ENCODE assay signal across 11 cellular contexts in genomic region chr15:78302579-78302978, GRCh38. TPM values are rescaled to one million over a fixed set of nuclear protein-coding genes. Genes with fewer than 3 reads are reported as not detected.
DNase-seq lines count a peak whose midpoint lies in the region; ATAC-seq and TF ChIP-seq lines count a peak whose summit lies in the region.
"Had no signal": no experiment of that assay in that cellular context is flagged by ENCODE, and none has a peak within 500 bp of the region (broad histone marks: within the 10 kb centered on the region; RNA-seq: fewer than 3 reads in every experiment).

No MANE protein-coding gene starts in this region.

- no peaks in the 10 kb centered on the region for H3K9me2 ChIP-seq in SK-N-SH

- H3K4me1 Mint-ChIP-seq in T-helper 2 cell treated with Interferon-gamma antibody and Interleukin-4, amounts not matched to agents 5 μg/mL and 100 μg/mL, for 36 hours (ENCODE audit: low read depth) = peaks cover 27% of the 10 kb centered on the region

- H3K27me3 Mint-ChIP-seq in T-helper 2 cell treated with Interferon-gamma antibody and Interleukin-4, amounts not matched to agents 5 μg/mL and 100 μg/mL, for 36 hours (ENCODE audit: low read depth) = peaks cover 7% of the 10 kb centered on the region

- H3K36me3 Mint-ChIP-seq in T-helper 2 cell treated with Interferon-gamma antibody and Interleukin-4, amounts not matched to agents 5 μg/mL and 100 μg/mL, for 36 hours (ENCODE audit: low read depth) = no peaks in the 10 kb centered on the region

- H3K4me3 Mint-ChIP-seq in T-helper 2 cell treated with Interferon-gamma antibody and Interleukin-4, amounts not matched to agents 5 μg/mL and 100 μg/mL, for 36 hours = no peak overlapping the region

- peak overlapping the region; percentile 16; the same call in 1 of the 2 replicates for H3K9ac ChIP-seq in SK-N-SH

- H3K9me3 ChIP-seq in SK-N-SH (no peaks in the 10 kb centered on the region), tibial nerve (no peaks in the 10 kb centered on the region), upper lobe of right lung (no peaks in the 10 kb centered on the region)
- H3K9me3 ChIP-seq: esophagus muscularis mucosa had no signal

- no peaks in the 10 kb centered on the region for H4K20me1 ChIP-seq in SK-N-SH (ENCODE audit: insufficient read depth)

- no peaks in the 10 kb centered on the region for H3K27me3 ChIP-seq in SK-N-SH (ENCODE audit: insufficient read depth)
- H3K27me3 ChIP-seq in tibial nerve = peaks cover 0 to 6% of the 10 kb centered on the region in 2 donors
- H3K27me3 ChIP-seq in upper lobe of right lung = peaks cover 22% of the 10 kb centered on the region

- CTCF ChIA-PET in SK-N-SH (lab: Yijun Ruan, JAX) = interaction anchor here (31.8 kb wide), 1 partner anchor 106 kb away, joined by 772 read pairs; no protein-coding TSS in a partner anchor

- TF ChIP-seq EP300 in SK-N-SH (IDR thresholded peaks at IDR 0.05; ENCODE audit: borderline replicate concordance in 1 of 2, low read depth in 1 of 2, low read length in 1 of 2) = peak in 1 of 2 experiments; percentile 81; a peak in 2 of 4 replicates
- no peak for TF ChIP-seq EP300 in tibial nerve (IDR thresholded peaks at IDR 0.05)

- DNase-seq in AG09309 (ENCODE audit: low read depth) (peak; percentile 93), HCEC 1CT (peak; percentile 94), SK-N-SH (no peak), foreskin fibroblast (peak; percentile 77 to 92), tibial nerve (ENCODE audit: low spot score in 2 of 2) (no peak), upper lobe of right lung (no peak), middle frontal gyrus (ENCODE audit: extremely low spot score, low spot score) (no peak)
- no peak for DNase-seq in T-helper 2 cell treated with Interferon-gamma antibody and Interleukin-4, amounts not matched to agents 5 μg/mL and 100 μg/mL, for 36 hours (ENCODE audit: low spot score)

- H2AFZ ChIP-seq in SK-N-SH (ENCODE audit: low read depth) = no peak overlapping the region; the same call in 1 of the 2 replicates

- H3K4me2 ChIP-seq in SK-N-SH = no peak overlapping the region

- H3K36me3 ChIP-seq in SK-N-SH (replicated peaks in 1 of 2; ENCODE audit: control insufficient read depth in 1 of 2, insufficient read depth in 2 of 2, low read length in 1 of 2) (no peaks in the 10 kb centered on the region), tibial nerve (no peaks in the 10 kb centered on the region), upper lobe of right lung (no peaks in the 10 kb centered on the region)
- H3K36me3 ChIP-seq: esophagus muscularis mucosa had no signal

- peaks cover 17% of the 10 kb centered on the region for H3K79me2 ChIP-seq in SK-N-SH (ENCODE audit: insufficient read depth)

- no peak for TF ChIP-seq CTCF in AG09309 (IDR thresholded peaks at IDR 0.05; ENCODE audit: control insufficient read depth, insufficient read depth, low read depth, low read length, missing control alignments)
- no peak for TF ChIP-seq CTCF in SK-N-SH (IDR thresholded peaks at IDR 0.05)
- TF ChIP-seq CTCF in foreskin fibroblast (IDR thresholded peaks at IDR 0.05; ENCODE audit: low read depth, low read length) = no peak
- no peak for TF ChIP-seq CTCF in tibial nerve (IDR thresholded peaks at IDR 0.05)
- TF ChIP-seq CTCF in upper lobe of right lung (IDR thresholded peaks at IDR 0.05) = no peak

- POLR2A ChIA-PET in SK-N-SH (lab: Yijun Ruan, JAX) = no interaction called here

- H3F3A ChIP-seq in SK-N-SH (replicated peaks; ENCODE audit: insufficient read depth) = peaks cover 40% of the 10 kb centered on the region

- H3K9me3 Mint-ChIP-seq in T-helper 2 cell treated with Interferon-gamma antibody and Interleukin-4, amounts not matched to agents 5 μg/mL and 100 μg/mL, for 36 hours = no peaks in the 10 kb centered on the region

- ATAC-seq in upper lobe of right lung = no peak
- ATAC-seq: sciatic nerve had no signal

- H3K27ac ChIP-seq in SK-N-SH (ENCODE audit: low read depth in 2 of 2, low read length in 1 of 2) = peak overlapping the region in 1 of 2 experiments; percentile 87; a peak in 2 of 4 replicates
- H3K27ac ChIP-seq in tibial nerve = peak overlapping the region in 1 of 4 donors; percentile 51
- no peak overlapping the region for H3K27ac ChIP-seq in upper lobe of right lung
- H3K27ac ChIP-seq: esophagus muscularis mucosa had no signal

- no peak overlapping the region for H3K4me3 ChIP-seq in AG09309 (ENCODE audit: control insufficient read depth, low read depth, low read length)
- H3K4me3 ChIP-seq in SK-N-SH (ENCODE audit: low read depth in 2 of 2, low read length in 1 of 2) = no peak overlapping the region
- H3K4me3 ChIP-seq in foreskin fibroblast (ENCODE audit: low read depth in 1 of 2, low read length in 2 of 2) = no peak overlapping the region
- H3K4me3 ChIP-seq in tibial nerve = no peak overlapping the region
- H3K4me3 ChIP-seq in upper lobe of right lung = no peak overlapping the region
- H3K4me3 ChIP-seq: esophagus muscularis mucosa had no signal

- TF ChIP-seq RAD21 in SK-N-SH (IDR thresholded peaks at IDR 0.05; ENCODE audit: low read length) = no peak

- intact Hi-C loops in upper lobe of right lung (cut with DNase I) = no loop called here

- WGBS in SK-N-SH (ENCODE audit: low lambda C conversion rate) = 21% methylated on average over 2 of the region's 2 CpGs
- WGBS in tibial nerve, 2 donors = 28 to 35% methylated on average over 2 of the region's 2 CpGs

- H3K4me1 ChIP-seq in SK-N-SH (ENCODE audit: control insufficient read depth in 1 of 2, insufficient read depth in 2 of 2, low read depth in 1 of 2, low read length in 1 of 2) (peaks cover 15 to 35% of the 10 kb centered on the region in 2 experiments), tibial nerve (peaks cover 0 to 34% (median 11%) of the 10 kb centered on the region in 4 donors), upper lobe of right lung (peaks cover 10% of the 10 kb centered on the region)

- no peak overlapping the region for H3K27ac Mint-ChIP-seq in T-helper 2 cell treated with Interferon-gamma antibody and Interleukin-4, amounts not matched to agents 5 μg/mL and 100 μg/mL, for 36 hours

- no peak for TF ChIP-seq POLR2A in tibial nerve (IDR thresholded peaks at IDR 0.05)

TF ChIP-seq in SK-N-SH, 30 proteins besides CTCF, POLR2A, EP300 and RAD21 (continues in another document):
- no peak for TF ChIP-seq TAF1 (IDR thresholded peaks at IDR 0.05; ENCODE audit: borderline replicate concordance, low read depth, low read length)
- TF ChIP-seq REST (IDR thresholded peaks at IDR 0.05; ENCODE audit: low read depth, low read length) = no peak
- TF ChIP-seq RXRA (IDR thresholded peaks at IDR 0.05; ENCODE audit: borderline replicate concordance, low read depth) = peak; percentile 83
- peak; percentile 83 for TF ChIP-seq JUND (IDR thresholded peaks at IDR 0.05)
- TF ChIP-seq SMC3 (IDR thresholded peaks at IDR 0.05; ENCODE audit: low read depth, low read length) = no peak
- peak; percentile 82 for TF ChIP-seq FOSL2 (IDR thresholded peaks at IDR 0.05; ENCODE audit: borderline replicate concordance, low read depth)
- peak; percentile 56; the same call in 1 of the 2 replicates for TF ChIP-seq MAX (IDR thresholded peaks at IDR 0.05; ENCODE audit: low read depth)
- TF ChIP-seq POLR2AphosphoS5 (IDR thresholded peaks at IDR 0.05; ENCODE audit: low read depth, low read length) = peak; percentile 67; the same call in 1 of the 2 replicates
- peak; percentile 50; the same call in 1 of the 2 replicates for TF ChIP-seq MEF2A (IDR thresholded peaks at IDR 0.05; ENCODE audit: borderline replicate concordance, low read depth)
- no peak; the same call in 1 of the 2 replicates for TF ChIP-seq GABPA (IDR thresholded peaks at IDR 0.05; ENCODE audit: low read depth)

RNA-seq across cellular contexts. Expression of gene SKIC8, which starts 3.2 kb away (rescaled TPM):
- 78.8 and 124 TPM in 2 replicates for polyA plus RNA-seq in SK-N-SH (2012; rRNA removed)
- polyA plus RNA-seq in SK-N-SH (2012; cell fraction: cytosol; rRNA removed) = 103 TPM in 2 replicates
- 80.1 and 91.4 TPM in 2 replicates for polyA plus RNA-seq in SK-N-SH (2012; cell fraction: nucleus; rRNA removed)
- total RNA-seq in tibial nerve = 10 to 100 TPM; 50.3 to 75.1 (median 55.5) TPM
- 37.9 TPM for total RNA-seq in upper lobe of right lung

RNA-seq across cellular contexts. Expression of gene CRABP1, which starts 37.6 kb away (rescaled TPM):
- polyA plus RNA-seq in SK-N-SH (2012; rRNA removed) = 1.0 and 1.6 TPM in 2 replicates
- polyA plus RNA-seq in SK-N-SH (2012; cell fraction: cytosol; rRNA removed) = 1.4 and 2.1 TPM in 2 replicates
- polyA plus RNA-seq in SK-N-SH (2012; cell fraction: nucleus; rRNA removed) = 0.38 and 0.54 TPM in 2 replicates
- total RNA-seq in tibial nerve (1 to 10 TPM in 2 of 4 donors, not detected in 2; 1.6 to 6.6 TPM), upper lobe of right lung (not detected)
- total RNA-seq: esophagus muscularis mucosa, lung microvascular endothelial cell had no signal

RNA-seq across cellular contexts. Expression of gene DNAJA4, which starts 38.2 kb away (rescaled TPM):
- polyA plus RNA-seq in SK-N-SH (2012; rRNA removed) = 0.02 and 0.03 TPM in 2 replicates
- 0.03 and 0.07 TPM in 2 replicates for polyA plus RNA-seq in SK-N-SH (2012; cell fraction: cytosol; rRNA removed)
- 0.14 and 0.15 TPM in 2 replicates for polyA plus RNA-seq in SK-N-SH (2012; cell fraction: nucleus; rRNA removed)
- total RNA-seq in tibial nerve (10 to 100 TPM; 14.2 to 16.9 (median 16.4) TPM), upper lobe of right lung (17.9 TPM)

Comparison
In these comparisons a context has a peak if more than half of its experiments do, and no peak if none do; other contexts are left out.
1. DNase-seq: peak in AG09309 (single experiment), HCEC 1CT (single experiment) and foreskin fibroblast (2 of 2); none in SK-N-SH (single experiment), tibial nerve (0 of 2), upper lobe of right lung (single experiment), middle frontal gyrus (single experiment) and T-helper 2 cell treated with Interferon-gamma antibody and Interleukin-4, amounts not matched to agents 5 μg/mL and 100 μg/mL, for 36 hours (single experiment).